ENCODE assay signal across 8 cellular contexts in the genomic region with DNA sequence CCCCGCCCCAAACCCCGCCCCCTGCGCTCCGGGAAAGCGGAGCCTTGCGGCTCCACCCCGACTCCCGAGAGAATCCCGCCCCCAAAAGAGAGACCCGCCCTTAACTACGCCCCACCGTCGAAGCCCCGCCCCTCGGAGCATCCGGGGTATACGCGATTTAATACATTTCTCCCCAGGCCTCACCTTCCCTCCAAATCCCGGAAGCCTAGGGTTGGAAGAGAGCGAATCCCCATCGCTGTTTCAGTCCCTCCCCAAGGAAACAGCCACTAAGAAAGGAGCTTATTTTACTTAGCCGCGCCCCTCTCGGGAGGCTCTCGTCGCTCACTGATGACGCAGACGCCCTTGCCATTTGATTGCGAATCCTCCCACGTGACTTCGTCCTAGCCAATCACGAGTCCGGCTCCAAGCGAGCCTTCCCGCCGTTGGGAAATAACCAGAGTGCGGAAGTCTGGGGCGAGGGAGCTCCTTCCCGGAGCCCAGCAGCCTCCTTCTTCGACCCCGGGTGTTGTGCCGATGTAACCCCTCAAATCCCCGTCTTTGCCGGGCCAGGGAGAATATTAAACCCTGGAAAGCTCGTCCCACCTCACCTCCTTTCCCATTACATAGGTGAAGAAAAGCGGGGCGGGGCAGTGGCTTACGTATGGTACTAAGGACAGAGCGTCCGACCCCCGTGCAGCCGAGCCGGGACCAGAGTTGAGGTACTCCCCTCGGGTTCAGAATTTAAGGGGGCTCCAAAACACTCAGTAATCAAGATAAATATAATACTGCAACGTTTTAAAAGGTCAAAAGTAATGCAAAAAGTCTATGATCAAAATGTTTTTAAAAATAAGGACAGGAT. TPM values are rescaled to one million over a fixed set of nuclear protein-coding genes. Genes with fewer than 3 reads are reported as not detected.
DNase-seq lines count a peak whose midpoint lies in the region; FAIRE-seq and TF ChIP-seq lines count a peak whose summit lies in the region.

No MANE protein-coding gene starts in this region.

- H3K27me3 ChIP-seq in MM.1S (replicated peaks; ENCODE audit: insufficient read depth, low read length), result peaks cover 14% of the 10 kb centered on the region

- H3K79me2 ChIP-seq in MM.1S (ENCODE audit: low read length), result no peaks in the 10 kb centered on the region

- 0 out of 2 replicates have a peak, but pooled peaks cover 4% of the 10 kb centered on the region for H3F3A ChIP-seq in MM.1S (ENCODE audit: insufficient read depth, low read length)

- H3K4me3 ChIP-seq in MM.1S (ENCODE audit: low read length) (peak overlapping the region; percentile 87), fibroblast of villous mesenchyme (ENCODE audit: low read depth, low read length) (peak overlapping the region; percentile 90)

- no peaks in the 10 kb centered on the region for H4K20me1 ChIP-seq in MM.1S (ENCODE audit: insufficient read depth, low read length)

- H3K4me1 Mint-ChIP-seq in nephron progenitor cell, result peaks cover 72% of the 10 kb centered on the region
- H3K4me1 Mint-ChIP-seq in stimulated activated naive CD8-positive, alpha-beta T cell treated with anti-CD3 and anti-CD28 coated beads, Interleukin-15, Interleukin-2, amounts not matched to agents 100 ng/mL and 50 ng/mL, for 24 hours (ENCODE audit: low read depth), result peaks cover 16% of the 10 kb centered on the region

- peak overlapping the region; percentile 56; the same call in 1 of the 2 replicates for H3K27ac ChIP-seq in MM.1S (ENCODE audit: low read length)

- peak overlapping the region; percentile 93 for H3K4me3 Mint-ChIP-seq in nephron progenitor cell
- peak overlapping the region; percentile 81 for H3K4me3 Mint-ChIP-seq in stimulated activated naive CD8-positive, alpha-beta T cell treated with anti-CD3 and anti-CD28 coated beads, Interleukin-15, Interleukin-2, amounts not matched to agents 100 ng/mL and 50 ng/mL, for 24 hours

- peak overlapping the region; percentile 86 for H3K9ac ChIP-seq in MM.1S (ENCODE audit: low read length)

- H3K27me3 Mint-ChIP-seq in nephron progenitor cell (ENCODE audit: low read depth, poor library complexity), result peaks cover 7% of the 10 kb centered on the region
- H3K27me3 Mint-ChIP-seq in stimulated activated naive CD8-positive, alpha-beta T cell treated with anti-CD3 and anti-CD28 coated beads, Interleukin-15, Interleukin-2, amounts not matched to agents 100 ng/mL and 50 ng/mL, for 24 hours, result no peaks in the 10 kb centered on the region

- H3K9me3 ChIP-seq in MM.1S (replicated peaks; ENCODE audit: insufficient read depth, low read length), result no peaks in the 10 kb centered on the region

- H3K4me2 ChIP-seq in MM.1S (ENCODE audit: low read depth, low read length), result peak overlapping the region; percentile 84

- no peaks in the 10 kb centered on the region for H3K9me2 ChIP-seq in MM.1S (replicated peaks; ENCODE audit: insufficient read depth, low read length)

- no peaks in the 10 kb centered on the region for H3K36me3 ChIP-seq in MM.1S (replicated peaks; ENCODE audit: insufficient read depth, low read length)

- no peaks in the 10 kb centered on the region for H3K9me3 Mint-ChIP-seq in nephron progenitor cell
- no peaks in the 10 kb centered on the region for H3K9me3 Mint-ChIP-seq in stimulated activated naive CD8-positive, alpha-beta T cell treated with anti-CD3 and anti-CD28 coated beads, Interleukin-15, Interleukin-2, amounts not matched to agents 100 ng/mL and 50 ng/mL, for 24 hours

- H3K36me3 Mint-ChIP-seq in nephron progenitor cell (ENCODE audit: low read depth), result no peaks in the 10 kb centered on the region
- no peaks in the 10 kb centered on the region for H3K36me3 Mint-ChIP-seq in stimulated activated naive CD8-positive, alpha-beta T cell treated with anti-CD3 and anti-CD28 coated beads, Interleukin-15, Interleukin-2, amounts not matched to agents 100 ng/mL and 50 ng/mL, for 24 hours (ENCODE audit: low read depth)

- peak overlapping the region; percentile 87 for H3K27ac Mint-ChIP-seq in nephron progenitor cell
- peak overlapping the region; percentile 90 for H3K27ac Mint-ChIP-seq in stimulated activated naive CD8-positive, alpha-beta T cell treated with anti-CD3 and anti-CD28 coated beads, Interleukin-15, Interleukin-2, amounts not matched to agents 100 ng/mL and 50 ng/mL, for 24 hours

- DNase-seq in HCEC 1CT (peak; percentile 100), MM.1S (peak; percentile 100), SHP77 treated with DMSO at 0.1 percent for 48 hours (lab: John Stamatoyannopoulos, UW) (peak; percentile 100), activated gamma-delta T cell treated with Interleukin-2 at 50 U/mL for 16 hours (peak; percentile 99), fibroblast of villous mesenchyme (ENCODE audit: low read depth) (peak; percentile 100), nephron progenitor cell (peak; percentile 99)

- peaks cover 24% of the 10 kb centered on the region; the same call in 1 of the 2 replicates for H3K4me1 ChIP-seq in MM.1S (ENCODE audit: low read length)

- peak; percentile 98 for FAIRE-seq in G401.6 (lab: Jason Lieb, UNC)

- TF ChIP-seq CTCF in MM.1S (IDR thresholded peaks at IDR 0.05; ENCODE audit: low read length), result no peak
- TF ChIP-seq CTCF in fibroblast of villous mesenchyme (IDR thresholded peaks at IDR 0.05; ENCODE audit: insufficient read depth, low read depth, low read length), result no peak
- TF ChIP-seq CTCF in nephron progenitor cell (IDR thresholded peaks at IDR 0.05), result no peak

- peak overlapping the region; percentile 51 for H2AFZ ChIP-seq in MM.1S (ENCODE audit: low read length)

RNA-seq across cellular contexts. Expression of a gene that starts 0.5 kb away (rescaled TPM):
- total RNA-seq in fibroblast of villous mesenchyme, result 19.6 and 20.7 TPM in 2 replicates

RNA-seq across cellular contexts. Expression of a gene that starts 13.6 kb away (rescaled TPM):
- under 0.01 and 0.32 TPM in 2 replicates for total RNA-seq in fibroblast of villous mesenchyme

RNA-seq across cellular contexts. Expression of a gene that starts 20.2 kb away (rescaled TPM):
- not detected in 2 replicates for total RNA-seq in fibroblast of villous mesenchyme

RNA-seq across cellular contexts. Expression of a gene that starts 49.8 kb away (rescaled TPM):
- total RNA-seq in fibroblast of villous mesenchyme, result not detected in 2 replicates

RNA-seq across cellular contexts. Expression of a gene that starts 50.8 kb away (rescaled TPM):
- total RNA-seq in fibroblast of villous mesenchyme, result not detected in 2 replicates

Comparison
In these comparisons a context has a peak if more than half of its experiments do, and no peak if none do; other contexts are left out.
1. Peak in every context shown above with its lines: DNase-seq, H3K4me3 ChIP-seq and H3K27ac ChIP-seq.